1 cellular context compared by ENCODE assay signal in the genomic region with DNA sequence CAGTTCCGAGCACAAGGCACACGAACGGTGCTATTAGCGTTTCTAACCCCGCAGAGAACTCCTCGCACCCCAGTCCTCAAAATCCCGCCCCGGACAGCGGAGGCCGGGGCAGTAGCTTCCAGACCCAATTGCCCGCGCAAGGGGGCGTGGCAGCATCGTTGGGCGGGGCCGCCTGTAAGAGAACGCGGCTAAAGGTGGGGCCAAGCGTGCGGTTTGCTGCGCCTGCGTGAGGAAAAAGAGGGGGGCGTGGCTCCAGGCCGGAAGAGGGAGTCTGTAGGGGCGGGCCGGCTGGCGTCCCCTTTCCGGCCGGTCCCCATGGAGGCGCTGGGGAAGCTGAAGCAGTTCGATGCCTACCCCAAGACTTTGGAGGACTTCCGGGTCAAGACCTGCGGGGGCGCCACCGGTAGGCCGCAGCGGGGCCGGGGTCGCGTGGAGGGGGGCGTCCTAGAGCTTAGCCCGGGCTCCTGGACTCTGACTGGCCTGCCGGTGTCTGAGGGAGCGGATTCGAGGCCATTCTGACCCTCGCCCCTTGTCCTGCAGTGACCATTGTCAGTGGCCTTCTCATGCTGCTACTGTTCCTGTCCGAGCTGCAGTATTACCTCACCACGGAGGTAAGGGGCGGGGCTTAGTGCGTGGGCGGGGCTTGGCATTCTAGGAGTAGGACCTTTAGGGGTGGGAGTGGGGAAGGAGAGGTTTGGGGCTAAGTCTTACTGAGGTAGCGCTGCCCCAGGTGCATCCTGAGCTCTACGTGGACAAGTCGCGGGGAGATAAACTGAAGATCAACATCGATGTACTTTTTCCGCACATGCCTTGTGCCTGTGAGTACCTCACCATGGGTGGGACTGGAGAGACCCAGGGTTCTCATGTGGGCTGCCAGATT.
A peak's percentile ranks its signal among the peaks of the same experiment; 100 is the strongest.
TF ChIP-seq lines count a peak whose summit lies in the region.

A gene (plus strand): TSS at position 296 of the 880 bp plus-strand sequence. CDS start 20 bp downstream, at position 316.

TF ChIP-seq in HepG2, 621 proteins besides CTCF, POLR2A, EP300 and RAD21 (continued from another document and continues in another):
- TF ChIP-seq, protein P1, sequence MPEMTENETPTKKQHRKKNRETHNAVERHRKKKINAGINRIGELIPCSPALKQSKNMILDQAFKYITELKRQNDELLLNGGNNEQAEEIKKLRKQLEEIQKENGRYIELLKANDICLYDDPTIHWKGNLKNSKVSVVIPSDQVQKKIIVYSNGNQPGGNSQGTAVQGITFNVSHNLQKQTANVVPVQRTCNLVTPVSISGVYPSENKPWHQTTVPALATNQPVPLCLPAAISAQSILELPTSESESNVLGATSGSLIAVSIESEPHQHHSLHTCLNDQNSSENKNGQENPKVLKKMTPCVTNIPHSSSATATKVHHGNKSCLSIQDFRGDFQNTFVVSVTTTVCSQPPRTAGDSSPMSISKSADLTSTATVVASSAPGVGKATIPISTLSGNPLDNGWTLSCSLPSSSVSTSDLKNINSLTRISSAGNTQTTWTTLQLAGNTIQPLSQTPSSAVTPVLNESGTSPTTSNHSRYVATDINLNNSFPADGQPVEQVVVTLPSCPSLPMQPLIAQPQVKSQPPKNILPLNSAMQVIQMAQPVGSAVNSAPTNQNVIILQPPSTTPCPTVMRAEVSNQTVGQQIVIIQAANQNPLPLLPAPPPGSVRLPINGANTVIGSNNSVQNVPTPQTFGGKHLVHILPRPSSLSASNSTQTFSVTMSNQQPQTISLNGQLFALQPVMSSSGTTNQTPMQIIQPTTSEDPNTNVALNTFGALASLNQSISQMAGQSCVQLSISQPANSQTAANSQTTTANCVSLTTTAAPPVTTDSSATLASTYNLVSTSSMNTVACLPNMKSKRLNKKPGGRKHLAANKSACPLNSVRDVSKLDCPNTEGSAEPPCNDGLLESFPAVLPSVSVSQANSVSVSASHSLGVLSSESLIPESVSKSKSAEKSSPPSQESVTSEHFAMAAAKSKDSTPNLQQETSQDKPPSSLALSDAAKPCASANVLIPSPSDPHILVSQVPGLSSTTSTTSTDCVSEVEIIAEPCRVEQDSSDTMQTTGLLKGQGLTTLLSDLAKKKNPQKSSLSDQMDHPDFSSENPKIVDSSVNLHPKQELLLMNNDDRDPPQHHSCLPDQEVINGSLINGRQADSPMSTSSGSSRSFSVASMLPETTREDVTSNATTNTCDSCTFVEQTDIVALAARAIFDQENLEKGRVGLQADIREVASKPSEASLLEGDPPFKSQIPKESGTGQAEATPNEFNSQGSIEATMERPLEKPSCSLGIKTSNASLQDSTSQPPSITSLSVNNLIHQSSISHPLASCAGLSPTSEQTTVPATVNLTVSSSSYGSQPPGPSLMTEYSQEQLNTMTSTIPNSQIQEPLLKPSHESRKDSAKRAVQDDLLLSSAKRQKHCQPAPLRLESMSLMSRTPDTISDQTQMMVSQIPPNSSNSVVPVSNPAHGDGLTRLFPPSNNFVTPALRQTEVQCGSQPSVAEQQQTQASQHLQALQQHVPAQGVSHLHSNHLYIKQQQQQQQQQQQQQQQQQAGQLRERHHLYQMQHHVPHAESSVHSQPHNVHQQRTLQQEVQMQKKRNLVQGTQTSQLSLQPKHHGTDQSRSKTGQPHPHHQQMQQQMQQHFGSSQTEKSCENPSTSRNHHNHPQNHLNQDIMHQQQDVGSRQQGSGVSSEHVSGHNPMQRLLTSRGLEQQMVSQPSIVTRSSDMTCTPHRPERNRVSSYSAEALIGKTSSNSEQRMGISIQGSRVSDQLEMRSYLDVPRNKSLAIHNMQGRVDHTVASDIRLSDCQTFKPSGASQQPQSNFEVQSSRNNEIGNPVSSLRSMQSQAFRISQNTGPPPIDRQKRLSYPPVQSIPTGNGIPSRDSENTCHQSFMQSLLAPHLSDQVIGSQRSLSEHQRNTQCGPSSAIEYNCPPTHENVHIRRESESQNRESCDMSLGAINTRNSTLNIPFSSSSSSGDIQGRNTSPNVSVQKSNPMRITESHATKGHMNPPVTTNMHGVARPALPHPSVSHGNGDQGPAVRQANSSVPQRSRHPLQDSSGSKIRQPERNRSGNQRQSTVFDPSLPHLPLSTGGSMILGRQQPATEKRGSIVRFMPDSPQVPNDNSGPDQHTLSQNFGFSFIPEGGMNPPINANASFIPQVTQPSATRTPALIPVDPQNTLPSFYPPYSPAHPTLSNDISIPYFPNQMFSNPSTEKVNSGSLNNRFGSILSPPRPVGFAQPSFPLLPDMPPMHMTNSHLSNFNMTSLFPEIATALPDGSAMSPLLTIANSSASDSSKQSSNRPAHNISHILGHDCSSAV (CRISPR knock-in tag; IDR thresholded peaks at IDR 0.05; ENCODE audit: borderline replicate concordance) = peak; percentile 64; the same call in 1 of the 2 replicates
- peak; percentile 61 for TF ChIP-seq ZNF598 (CRISPR knock-in tag; IDR thresholded peaks at IDR 0.05; ENCODE audit: borderline replicate concordance)
- peak; percentile 12; the same call in 1 of the 2 replicates for TF ChIP-seq RARA (CRISPR knock-in tag; IDR thresholded peaks at IDR 0.05)
- peak; percentile 94 for TF ChIP-seq TBX2 (CRISPR knock-in tag; IDR thresholded peaks at IDR 0.05; ENCODE audit: borderline replicate concordance)
- TF ChIP-seq SATB2 (CRISPR knock-in tag; IDR thresholded peaks at IDR 0.05) = no peak; the same call in 1 of the 2 replicates
- TF ChIP-seq EHMT2 (IDR thresholded peaks at IDR 0.05; ENCODE audit: borderline replicate concordance, low read depth, low read length) = no peak
- TF ChIP-seq ZNF703 (CRISPR knock-in tag; IDR thresholded peaks at IDR 0.05; ENCODE audit: borderline replicate concordance) = peak; percentile 81; the same call in 1 of the 2 replicates
- peak; percentile 71; the same call in 1 of the 2 replicates for TF ChIP-seq ZNF619 (CRISPR knock-in tag; IDR thresholded peaks at IDR 0.05)
- no peak for TF ChIP-seq PHB2 (IDR thresholded peaks at IDR 0.05; ENCODE audit: partially characterized antibody)
- TF ChIP-seq, protein P2, sequence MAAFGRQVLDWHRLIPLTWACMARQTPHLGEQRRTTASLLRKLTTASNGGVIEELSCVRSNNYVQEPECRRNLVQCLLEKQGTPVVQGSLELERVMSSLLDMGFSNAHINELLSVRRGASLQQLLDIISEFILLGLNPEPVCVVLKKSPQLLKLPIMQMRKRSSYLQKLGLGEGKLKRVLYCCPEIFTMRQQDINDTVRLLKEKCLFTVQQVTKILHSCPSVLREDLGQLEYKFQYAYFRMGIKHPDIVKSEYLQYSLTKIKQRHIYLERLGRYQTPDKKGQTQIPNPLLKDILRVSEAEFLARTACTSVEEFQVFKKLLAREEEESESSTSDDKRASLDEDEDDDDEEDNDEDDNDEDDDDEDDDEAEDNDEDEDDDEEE (CRISPR knock-in tag; IDR thresholded peaks at IDR 0.05) = peak; percentile 90; the same call in 1 of the 2 replicates
- no peak; the same call in 1 of the 2 replicates for TF ChIP-seq ZNF773 (CRISPR knock-in tag; IDR thresholded peaks at IDR 0.05; ENCODE audit: borderline replicate concordance)
- 0 out of 2 replicates have a peak, but pooled peaks have one; percentile 44 for TF ChIP-seq ZNF777 (CRISPR knock-in tag; IDR thresholded peaks at IDR 0.05)
- TF ChIP-seq ZNF749 (CRISPR knock-in tag; IDR thresholded peaks at IDR 0.05; ENCODE audit: borderline replicate concordance) = peak; percentile 90
- peak; percentile 0; the same call in 1 of the 2 replicates for TF ChIP-seq MAFF (IDR thresholded peaks at IDR 0.05; ENCODE audit: low read depth, low read length)
- TF ChIP-seq ZNF556 (CRISPR knock-in tag; IDR thresholded peaks at IDR 0.05; ENCODE audit: borderline replicate concordance) = no peak; the same call in 1 of the 2 replicates
- no peak for TF ChIP-seq ZBTB8A (CRISPR knock-in tag; IDR thresholded peaks at IDR 0.05; ENCODE audit: borderline replicate concordance, low read depth)
- TF ChIP-seq, protein P3, sequence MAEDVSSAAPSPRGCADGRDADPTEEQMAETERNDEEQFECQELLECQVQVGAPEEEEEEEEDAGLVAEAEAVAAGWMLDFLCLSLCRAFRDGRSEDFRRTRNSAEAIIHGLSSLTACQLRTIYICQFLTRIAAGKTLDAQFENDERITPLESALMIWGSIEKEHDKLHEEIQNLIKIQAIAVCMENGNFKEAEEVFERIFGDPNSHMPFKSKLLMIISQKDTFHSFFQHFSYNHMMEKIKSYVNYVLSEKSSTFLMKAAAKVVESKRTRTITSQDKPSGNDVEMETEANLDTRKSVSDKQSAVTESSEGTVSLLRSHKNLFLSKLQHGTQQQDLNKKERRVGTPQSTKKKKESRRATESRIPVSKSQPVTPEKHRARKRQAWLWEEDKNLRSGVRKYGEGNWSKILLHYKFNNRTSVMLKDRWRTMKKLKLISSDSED (CRISPR knock-in tag; IDR thresholded peaks at IDR 0.05) = no peak
- TF ChIP-seq ZNF558 (CRISPR knock-in tag; IDR thresholded peaks at IDR 0.05; ENCODE audit: borderline replicate concordance) = peak; percentile 88; the same call in 1 of the 2 replicates
- no peak for TF ChIP-seq ZNF549 (CRISPR knock-in tag; IDR thresholded peaks at IDR 0.05)
- TF ChIP-seq ZNF550 (CRISPR knock-in tag; IDR thresholded peaks at IDR 0.05; ENCODE audit: borderline replicate concordance) = no peak
- 0 out of 2 replicates have a peak, but pooled peaks have one; percentile 91 for TF ChIP-seq ZNF510 (CRISPR knock-in tag; IDR thresholded peaks at IDR 0.05; ENCODE audit: low read depth)
- TF ChIP-seq, protein P4, sequence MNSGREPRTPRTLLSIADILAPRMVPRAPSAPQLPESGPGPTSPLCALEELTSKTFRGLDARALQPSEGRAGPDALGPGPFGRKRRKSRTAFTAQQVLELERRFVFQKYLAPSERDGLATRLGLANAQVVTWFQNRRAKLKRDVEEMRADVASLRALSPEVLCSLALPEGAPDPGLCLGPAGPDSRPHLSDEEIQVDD (CRISPR knock-in tag; IDR thresholded peaks at IDR 0.05; ENCODE audit: borderline replicate concordance) = peak; percentile 96
- TF ChIP-seq HMG20A (CRISPR knock-in tag; IDR thresholded peaks at IDR 0.05; ENCODE audit: borderline replicate concordance) = no peak
- no peak for TF ChIP-seq ZNF878 (CRISPR knock-in tag; IDR thresholded peaks at IDR 0.05)
- no peak for TF ChIP-seq ZNF12 (CRISPR knock-in tag; IDR thresholded peaks at IDR 0.05)
- peak; percentile 41 for TF ChIP-seq PTBP1 (IDR thresholded peaks at IDR 0.05; ENCODE audit: low read depth, low read length, poor library complexity, severe bottlenecking)
- peak; percentile 72 for TF ChIP-seq AGO2 (optimal IDR thresholded peaks at IDR 0.05; ENCODE audit: low read depth, low read length)
- TF ChIP-seq STAT5B (CRISPR knock-in tag; IDR thresholded peaks at IDR 0.05) = peak; percentile 82; the same call in 1 of the 2 replicates
- TF ChIP-seq, protein P5, sequence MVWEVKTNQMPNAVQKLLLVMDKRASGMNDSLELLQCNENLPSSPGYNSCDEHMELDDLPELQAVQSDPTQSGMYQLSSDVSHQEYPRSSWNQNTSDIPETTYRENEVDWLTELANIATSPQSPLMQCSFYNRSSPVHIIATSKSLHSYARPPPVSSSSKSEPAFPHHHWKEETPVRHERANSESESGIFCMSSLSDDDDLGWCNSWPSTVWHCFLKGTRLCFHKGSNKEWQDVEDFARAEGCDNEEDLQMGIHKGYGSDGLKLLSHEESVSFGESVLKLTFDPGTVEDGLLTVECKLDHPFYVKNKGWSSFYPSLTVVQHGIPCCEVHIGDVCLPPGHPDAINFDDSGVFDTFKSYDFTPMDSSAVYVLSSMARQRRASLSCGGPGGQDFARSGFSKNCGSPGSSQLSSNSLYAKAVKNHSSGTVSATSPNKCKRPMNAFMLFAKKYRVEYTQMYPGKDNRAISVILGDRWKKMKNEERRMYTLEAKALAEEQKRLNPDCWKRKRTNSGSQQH (CRISPR knock-in tag; IDR thresholded peaks at IDR 0.05; ENCODE audit: low read depth) = no peak
- TF ChIP-seq, protein P6, sequence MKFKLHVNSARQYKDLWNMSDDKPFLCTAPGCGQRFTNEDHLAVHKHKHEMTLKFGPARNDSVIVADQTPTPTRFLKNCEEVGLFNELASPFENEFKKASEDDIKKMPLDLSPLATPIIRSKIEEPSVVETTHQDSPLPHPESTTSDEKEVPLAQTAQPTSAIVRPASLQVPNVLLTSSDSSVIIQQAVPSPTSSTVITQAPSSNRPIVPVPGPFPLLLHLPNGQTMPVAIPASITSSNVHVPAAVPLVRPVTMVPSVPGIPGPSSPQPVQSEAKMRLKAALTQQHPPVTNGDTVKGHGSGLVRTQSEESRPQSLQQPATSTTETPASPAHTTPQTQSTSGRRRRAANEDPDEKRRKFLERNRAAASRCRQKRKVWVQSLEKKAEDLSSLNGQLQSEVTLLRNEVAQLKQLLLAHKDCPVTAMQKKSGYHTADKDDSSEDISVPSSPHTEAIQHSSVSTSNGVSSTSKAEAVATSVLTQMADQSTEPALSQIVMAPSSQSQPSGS (CRISPR knock-in tag; IDR thresholded peaks at IDR 0.05) = peak; percentile 75; the same call in 1 of the 2 replicates
- TF ChIP-seq PHF21A (CRISPR knock-in tag; IDR thresholded peaks at IDR 0.05) = peak; percentile 79
- TF ChIP-seq POLR2AphosphoS2 (IDR thresholded peaks at IDR 0.05; ENCODE audit: low read depth, low read length) = no peak
- peak; percentile 96 for TF ChIP-seq ZFP90 (CRISPR knock-in tag; IDR thresholded peaks at IDR 0.05; ENCODE audit: borderline replicate concordance)
- peak; percentile 58; the same call in 1 of the 2 replicates for TF ChIP-seq ZNF350 (CRISPR knock-in tag; IDR thresholded peaks at IDR 0.05; ENCODE audit: borderline replicate concordance, low read depth)
- TF ChIP-seq KMT2B (CRISPR knock-in tag; IDR thresholded peaks at IDR 0.05) = peak; percentile 85
- peak; percentile 51; the same call in 1 of the 2 replicates for TF ChIP-seq HNF4G (IDR thresholded peaks at IDR 0.05; ENCODE audit: borderline replicate concordance, low read depth, low read length)
- TF ChIP-seq HNF4G (CRISPR knock-in tag; IDR thresholded peaks at IDR 0.05; ENCODE audit: borderline replicate concordance, low read depth) = no peak
- TF ChIP-seq, protein P7, sequence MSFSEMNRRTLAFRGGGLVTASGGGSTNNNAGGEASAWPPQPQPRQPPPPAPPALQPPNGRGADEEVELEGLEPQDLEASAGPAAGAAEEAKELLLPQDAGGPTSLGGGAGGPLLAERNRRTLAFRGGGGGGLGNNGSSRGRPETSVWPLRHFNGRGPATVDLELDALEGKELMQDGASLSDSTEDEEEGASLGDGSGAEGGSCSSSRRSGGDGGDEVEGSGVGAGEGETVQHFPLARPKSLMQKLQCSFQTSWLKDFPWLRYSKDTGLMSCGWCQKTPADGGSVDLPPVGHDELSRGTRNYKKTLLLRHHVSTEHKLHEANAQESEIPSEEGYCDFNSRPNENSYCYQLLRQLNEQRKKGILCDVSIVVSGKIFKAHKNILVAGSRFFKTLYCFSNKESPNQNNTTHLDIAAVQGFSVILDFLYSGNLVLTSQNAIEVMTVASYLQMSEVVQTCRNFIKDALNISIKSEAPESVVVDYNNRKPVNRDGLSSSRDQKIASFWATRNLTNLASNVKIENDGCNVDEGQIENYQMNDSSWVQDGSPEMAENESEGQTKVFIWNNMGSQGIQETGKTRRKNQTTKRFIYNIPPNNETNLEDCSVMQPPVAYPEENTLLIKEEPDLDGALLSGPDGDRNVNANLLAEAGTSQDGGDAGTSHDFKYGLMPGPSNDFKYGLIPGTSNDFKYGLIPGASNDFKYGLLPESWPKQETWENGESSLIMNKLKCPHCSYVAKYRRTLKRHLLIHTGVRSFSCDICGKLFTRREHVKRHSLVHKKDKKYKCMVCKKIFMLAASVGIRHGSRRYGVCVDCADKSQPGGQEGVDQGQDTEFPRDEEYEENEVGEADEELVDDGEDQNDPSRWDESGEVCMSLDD (CRISPR knock-in tag; IDR thresholded peaks at IDR 0.05; ENCODE audit: borderline replicate concordance) = no peak; the same call in 1 of the 2 replicates
- TF ChIP-seq, protein P8, sequence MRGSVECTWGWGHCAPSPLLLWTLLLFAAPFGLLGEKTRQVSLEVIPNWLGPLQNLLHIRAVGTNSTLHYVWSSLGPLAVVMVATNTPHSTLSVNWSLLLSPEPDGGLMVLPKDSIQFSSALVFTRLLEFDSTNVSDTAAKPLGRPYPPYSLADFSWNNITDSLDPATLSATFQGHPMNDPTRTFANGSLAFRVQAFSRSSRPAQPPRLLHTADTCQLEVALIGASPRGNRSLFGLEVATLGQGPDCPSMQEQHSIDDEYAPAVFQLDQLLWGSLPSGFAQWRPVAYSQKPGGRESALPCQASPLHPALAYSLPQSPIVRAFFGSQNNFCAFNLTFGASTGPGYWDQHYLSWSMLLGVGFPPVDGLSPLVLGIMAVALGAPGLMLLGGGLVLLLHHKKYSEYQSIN (CRISPR knock-in tag; IDR thresholded peaks at IDR 0.05; ENCODE audit: borderline replicate concordance) = no peak
